In the genomic region with DNA sequence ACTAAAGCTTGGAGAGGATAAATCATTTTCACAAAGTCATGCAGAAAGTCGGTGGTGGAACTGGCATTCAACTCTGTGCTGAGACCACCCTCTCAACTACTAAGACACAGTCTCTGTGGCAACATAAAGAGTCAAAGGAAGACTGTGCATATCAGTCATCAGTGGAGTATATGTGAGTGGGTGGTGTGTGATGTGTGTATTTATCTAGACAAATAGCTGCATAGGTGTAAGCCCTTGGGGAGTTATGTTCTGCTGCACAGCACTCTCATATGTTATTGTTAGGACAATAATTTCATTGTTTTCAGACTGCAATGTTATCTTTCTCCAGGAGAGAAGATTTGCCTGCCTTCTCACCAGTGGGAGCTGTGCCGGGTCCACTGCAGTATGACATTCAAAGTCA, we compare ENCODE assay signal across 18 cellular contexts.
A peak's percentile ranks its signal among the peaks of the same experiment; 100 is the strongest.
DNase-seq lines count a peak whose midpoint lies in the region; ATAC-seq and TF ChIP-seq lines count a peak whose summit lies in the region.
"Had no signal": no experiment of that assay in that cellular context is flagged by ENCODE, and none has a peak within 500 bp of the region (broad histone marks: within the 10 kb centered on the region; RNA-seq: fewer than 3 reads in every experiment).

No MANE protein-coding gene starts in this region.

- in situ Hi-C loops in brain microvascular endothelial cell (cut with HindIII; ENCODE audit: low pct_ligation_motif_present, low sequenced_read_pairs) = no loop called here

- no peaks in the 10 kb centered on the region for H3K27me3 ChIP-seq in brain microvascular endothelial cell (replicated peaks)
- H3K27me3 ChIP-seq: BLaER1 had no signal

- DNase-seq in stimulated activated naive CD8-positive, alpha-beta T cell treated with anti-CD3 and anti-CD28 coated beads, Interleukin-15, amount 100 ng/mL, for 72 hours = no peak
- DNase-seq in stimulated activated naive CD8-positive, alpha-beta T cell treated with anti-CD3 and anti-CD28 coated beads, Interleukin-15, Interleukin-2, amounts not matched to agents 100 U/mL and 50 U/mL, for 24 hours = no peak
- peak; percentile 35 for DNase-seq in NCI-H1048 (lab: John Stamatoyannopoulos, UW)
- no peak for DNase-seq in MV-4-11 (lab: John Stamatoyannopoulos, UW)
- no peak for DNase-seq in brain microvascular endothelial cell
- no peak for DNase-seq in globus pallidus (ENCODE audit: low spot score)
- DNase-seq: Caco-2; CD4-positive, CD25-positive, alpha-beta regulatory T cell; CD8-positive, alpha-beta T cell; DMS153; DND-41; GM23248; H7; HCEC 1CT had no signal

- H3K27ac ChIP-seq in VCaP = peak overlapping the region; percentile 76; the same call in 1 of the 2 replicates
- H3K27ac ChIP-seq in brain microvascular endothelial cell = no peak overlapping the region
- H3K27ac ChIP-seq: BLaER1, C4-2B, GM23248 had no signal

- no peaks in the 10 kb centered on the region for H3K36me3 ChIP-seq in brain microvascular endothelial cell (replicated peaks)
- H3K36me3 ChIP-seq: BLaER1 had no signal

- H3K4me3 Mint-ChIP-seq in stimulated activated naive CD8-positive, alpha-beta T cell treated with anti-CD3 and anti-CD28 coated beads, Interleukin-15, amount 100 ng/mL, for 72 hours = no peak overlapping the region
- H3K4me3 Mint-ChIP-seq: B cell; CD4-positive, CD25-positive, alpha-beta regulatory T cell; CD8-positive, alpha-beta T cell had no signal

- no peak overlapping the region for H3K27ac Mint-ChIP-seq in stimulated activated naive CD8-positive, alpha-beta T cell treated with anti-CD3 and anti-CD28 coated beads, Interleukin-15, amount 100 ng/mL, for 72 hours
- H3K27ac Mint-ChIP-seq: B cell; CD8-positive, alpha-beta T cell had no signal

- no peaks in the 10 kb centered on the region for H3K27me3 Mint-ChIP-seq in stimulated activated naive CD8-positive, alpha-beta T cell treated with anti-CD3 and anti-CD28 coated beads, Interleukin-15, amount 100 ng/mL, for 72 hours

- peak; percentile 62 for ATAC-seq in stimulated activated naive CD8-positive, alpha-beta T cell treated with anti-CD3 and anti-CD28 coated beads, Interleukin-15, amount 100 ng/mL, for 72 hours
- no peak for ATAC-seq in stimulated activated naive CD8-positive, alpha-beta T cell treated with anti-CD3 and anti-CD28 coated beads, Interleukin-15, Interleukin-2, amounts not matched to agents 100 U/mL and 50 U/mL, for 24 hours
- ATAC-seq: CD8-positive, alpha-beta T cell had no signal

- H3K4me3 ChIP-seq in brain microvascular endothelial cell (ENCODE audit: low read depth, low read length) = no peak overlapping the region
- H3K4me3 ChIP-seq: BLaER1, GM23248 had no signal

- no peaks in the 10 kb centered on the region for H3K4me1 Mint-ChIP-seq in stimulated activated naive CD8-positive, alpha-beta T cell treated with anti-CD3 and anti-CD28 coated beads, Interleukin-15, amount 100 ng/mL, for 72 hours
- H3K4me1 Mint-ChIP-seq: B cell; CD4-positive, CD25-positive, alpha-beta regulatory T cell had no signal

- TF ChIP-seq CTCF in VCaP (conservative IDR thresholded peaks at IDR 0.05) (no peak), brain microvascular endothelial cell (IDR thresholded peaks at IDR 0.05; ENCODE audit: low read depth, low read length, missing control alignments) (no peak)

- H3K9me3 Mint-ChIP-seq in stimulated activated naive CD8-positive, alpha-beta T cell treated with anti-CD3 and anti-CD28 coated beads, Interleukin-15, amount 100 ng/mL, for 72 hours = peaks cover 0 to 6% of the 10 kb centered on the region in 2 donors
- H3K9me3 Mint-ChIP-seq: CD4-positive, CD25-positive, alpha-beta regulatory T cell; CD8-positive, alpha-beta T cell had no signal
